8 cellular contexts compared by ENCODE assay signal in the genomic region with DNA sequence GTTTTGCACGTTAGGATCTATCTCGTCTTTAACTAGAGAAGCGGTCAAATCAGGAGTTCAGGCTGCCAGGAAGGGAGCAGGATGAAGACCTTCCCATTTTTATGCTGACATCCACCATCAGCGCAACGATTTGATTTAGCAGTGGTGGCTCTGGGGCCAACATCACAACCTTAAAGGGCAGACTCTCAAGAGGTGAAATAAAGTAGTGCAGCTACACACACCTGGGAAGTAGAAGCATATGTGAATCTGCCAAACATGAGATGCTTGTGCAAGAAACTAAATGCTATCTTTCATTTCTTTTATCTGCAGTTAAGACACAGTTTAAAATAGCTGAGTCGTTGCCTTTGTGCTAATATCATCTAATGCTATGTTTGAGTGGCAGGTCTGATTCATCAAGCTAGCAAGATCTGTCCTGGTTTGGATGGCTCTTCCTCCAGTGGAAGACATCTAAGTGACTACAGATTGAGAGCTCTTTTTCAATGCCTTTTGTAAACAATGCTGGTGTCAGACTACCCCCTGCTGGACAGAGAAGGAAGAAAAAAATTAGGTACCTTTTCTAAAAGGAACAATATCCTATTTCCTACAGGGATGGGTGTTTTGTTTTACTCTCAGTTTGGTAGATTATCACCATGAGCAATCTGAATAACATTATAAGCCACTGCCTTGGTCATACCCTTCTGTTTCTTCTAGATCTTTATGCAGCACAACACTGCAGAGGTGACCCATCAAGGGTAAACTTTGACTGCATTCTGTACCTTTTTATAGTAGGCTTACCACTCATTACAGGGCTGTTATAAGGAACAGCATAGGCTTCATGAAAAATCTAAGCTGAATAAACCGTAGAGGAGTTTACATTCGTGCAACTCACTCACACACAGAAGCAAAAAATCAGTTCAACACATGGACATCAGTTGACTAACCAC.
DNase-seq lines count a peak whose midpoint lies in the region; ATAC-seq and TF ChIP-seq lines count a peak whose summit lies in the region.

No MANE protein-coding gene starts in this region.

- no peak overlapping the region for H3K9ac ChIP-seq in smooth muscle cell (ENCODE audit: low read depth)

- no peaks in the 10 kb centered on the region for H3K27me3 ChIP-seq in right atrium auricular region
- H3K27me3 ChIP-seq in smooth muscle cell (ENCODE audit: low read depth), result peaks cover 34% of the 10 kb centered on the region
- H3K27me3 ChIP-seq in vagina, result no peaks in the 10 kb centered on the region

- H3K36me3 ChIP-seq in right atrium auricular region (no peaks in the 10 kb centered on the region), smooth muscle cell (ENCODE audit: low read depth) (no peaks in the 10 kb centered on the region), vagina (no peaks in the 10 kb centered on the region)

- TF ChIP-seq CTCF in right atrium auricular region (IDR thresholded peaks at IDR 0.05) (peak; percentile 25 to 74), smooth muscle cell (IDR thresholded peaks at IDR 0.05; ENCODE audit: borderline replicate concordance, insufficient read depth, poor library complexity, severe bottlenecking) (peak; percentile 74), vagina (IDR thresholded peaks at IDR 0.05) (peak in 1 of 3 experiments; percentile 28)

- ATAC-seq in GM18870 (IDR thresholded peaks at IDR 0.05; ENCODE audit: unreplicated experiment), result peak; percentile 74
- ATAC-seq in HG03342 (IDR thresholded peaks at IDR 0.05; ENCODE audit: unreplicated experiment), result peak; percentile 59
- ATAC-seq in activated CD8-positive, alpha-beta T cell treated with anti-CD3 and anti-CD28 coated beads, Interleukin-2, amount 10 ng/mL, durations not matched to agents 7 days and 5 days, result no peak

- intact Hi-C loops in vagina (cut with DNase I), result no loop called here

- H3K4me1 ChIP-seq in right atrium auricular region (no peaks in the 10 kb centered on the region), smooth muscle cell (ENCODE audit: low read depth) (no peaks in the 10 kb centered on the region), vagina (no peaks in the 10 kb centered on the region)

- 51% methylated on average over 8 of the region's 8 CpGs for WGBS in smooth muscle cell (ENCODE audit: low lambda C conversion rate)

- no peak overlapping the region for H3K27ac Mint-ChIP-seq in activated CD8-positive, alpha-beta T cell treated with anti-CD3 and anti-CD28 coated beads, Interleukin-2, amount 10 ng/mL, durations not matched to agents 7 days and 5 days

- peak; percentile 70 for DNase-seq in COLO829 (ENCODE audit: low spot score)
- peak; percentile 62 to 67 for DNase-seq in NCI-H446 (lab: John Stamatoyannopoulos, UW)
- DNase-seq in activated CD8-positive, alpha-beta T cell treated with anti-CD3 and anti-CD28 coated beads, Interleukin-2, amount 10 ng/mL, durations not matched to agents 7 days and 5 days, result peak; percentile 42
- no peak for DNase-seq in right atrium auricular region (ENCODE audit: low spot score)
- DNase-seq in smooth muscle cell (lab: John Stamatoyannopoulos, UW; ENCODE audit: unreplicated experiment), result no peak
- DNase-seq in vagina (ENCODE audit: extremely low spot score in 2 of 2), result no peak

- H3K27ac ChIP-seq in right atrium auricular region (no peak overlapping the region), smooth muscle cell (ENCODE audit: low read depth) (no peak overlapping the region), vagina (no peak overlapping the region)

- H3K36me3 Mint-ChIP-seq in activated CD8-positive, alpha-beta T cell treated with anti-CD3 and anti-CD28 coated beads, Interleukin-2, amount 10 ng/mL, durations not matched to agents 7 days and 5 days (ENCODE audit: low read depth), result no peaks in the 10 kb centered on the region

- H3K9me3 Mint-ChIP-seq in activated CD8-positive, alpha-beta T cell treated with anti-CD3 and anti-CD28 coated beads, Interleukin-2, amount 10 ng/mL, durations not matched to agents 7 days and 5 days (ENCODE audit: insufficient read depth), result no peaks in the 10 kb centered on the region

- no peak overlapping the region for H3K4me2 ChIP-seq in smooth muscle cell

- no peaks in the 10 kb centered on the region for H4K20me1 ChIP-seq in smooth muscle cell (ENCODE audit: low read depth)

- H2AFZ ChIP-seq in smooth muscle cell (ENCODE audit: low read depth), result no peak overlapping the region

- CTCF ChIA-PET in activated CD8-positive, alpha-beta T cell treated with anti-CD3 and anti-CD28 coated beads, Interleukin-2, amount 10 ng/mL, durations not matched to agents 7 days and 5 days (lab: Charles Lee), result interaction anchor here (0.6 to 1.6 kb wide), 13 partner anchors 9 to 1646 kb away, joined by 3 to 20 read pairs (median 3); no protein-coding TSS in a partner anchor

- no peaks in the 10 kb centered on the region for H3F3A ChIP-seq in smooth muscle cell (ENCODE audit: low read depth)

- H3K4me1 Mint-ChIP-seq in activated CD8-positive, alpha-beta T cell treated with anti-CD3 and anti-CD28 coated beads, Interleukin-2, amount 10 ng/mL, durations not matched to agents 7 days and 5 days (ENCODE audit: low read depth), result no peaks in the 10 kb centered on the region

- no peak for TF ChIP-seq POLR2A in vagina (IDR thresholded peaks at IDR 0.05)

- no peaks in the 10 kb centered on the region for H3K9me3 ChIP-seq in right atrium auricular region
- H3K9me3 ChIP-seq in smooth muscle cell (replicated peaks; ENCODE audit: low read depth), result no peaks in the 10 kb centered on the region
- H3K9me3 ChIP-seq in vagina, result no peaks in the 10 kb centered on the region

- H3K4me3 ChIP-seq in right atrium auricular region, result no peak overlapping the region
- no peak overlapping the region for H3K4me3 ChIP-seq in smooth muscle cell
- H3K4me3 ChIP-seq in vagina, result no peak overlapping the region

- peaks cover 9% of the 10 kb centered on the region for H3K27me3 Mint-ChIP-seq in activated CD8-positive, alpha-beta T cell treated with anti-CD3 and anti-CD28 coated beads, Interleukin-2, amount 10 ng/mL, durations not matched to agents 7 days and 5 days (ENCODE audit: low read depth)

- H3K79me2 ChIP-seq in smooth muscle cell (ENCODE audit: low read depth), result no peaks in the 10 kb centered on the region

- no peak overlapping the region for H3K4me3 Mint-ChIP-seq in activated CD8-positive, alpha-beta T cell treated with anti-CD3 and anti-CD28 coated beads, Interleukin-2, amount 10 ng/mL, durations not matched to agents 7 days and 5 days

- POLR2A ChIA-PET in activated CD8-positive, alpha-beta T cell treated with anti-CD3 and anti-CD28 coated beads, Interleukin-2, amount 10 ng/mL, durations not matched to agents 7 days and 5 days (lab: Charles Lee), result no interaction called here

Comparison
In these comparisons a context has a peak if more than half of its experiments do, and no peak if none do; other contexts are left out.
1. DNase-seq: peak in COLO829 (single experiment), NCI-H446 (2 of 2) and activated CD8-positive, alpha-beta T cell treated with anti-CD3 and anti-CD28 coated beads, Interleukin-2, amount 10 ng/mL, durations not matched to agents 7 days and 5 days (single experiment); none in right atrium auricular region (single experiment), smooth muscle cell (single experiment) and vagina (0 of 2).